Comparison of ENCODE assay signal across 10 cellular contexts in the genomic region with DNA sequence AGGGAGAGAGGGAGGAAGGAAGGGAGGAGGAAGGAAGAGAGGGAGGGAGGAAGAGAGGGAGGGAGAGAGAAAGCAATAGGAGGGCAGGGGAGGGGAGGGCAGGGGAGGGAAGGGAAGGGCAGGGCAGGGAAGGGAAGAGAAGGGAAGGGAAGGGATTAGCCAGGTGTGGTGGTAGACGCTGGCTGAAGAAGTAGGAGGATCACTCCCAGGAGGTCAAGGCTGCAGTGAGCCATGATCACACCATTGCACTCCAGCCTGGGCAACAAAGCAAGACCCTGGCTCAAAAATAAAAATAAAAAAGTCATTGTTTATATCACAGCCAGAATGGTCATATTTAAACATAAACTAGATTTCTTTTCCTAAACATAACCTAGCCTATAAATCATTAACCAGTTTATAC.
"Had no signal": no experiment of that assay in that cellular context is flagged by ENCODE, and none has a peak within 500 bp of the region (broad histone marks: within the 10 kb centered on the region; RNA-seq: fewer than 3 reads in every experiment).

No MANE protein-coding gene starts in this region.

- DNase-seq: H9, HCEC 1CT, HFFc6, IMR-90, KG1 had no signal

- H3K4me3 Mint-ChIP-seq: GM23338, H9, HFFc6 had no signal

- ATAC-seq: GM23338 had no signal

- H3K27ac ChIP-seq: HL-60 had no signal

- FAIRE-seq: H1, H54, K562 had no signal

- H3K27ac Mint-ChIP-seq: GM23338, HFFc6 had no signal

- H3K4me3 ChIP-seq: GM23338, K562 had no signal
